ENCODE assay signal across 38 cellular contexts in the genomic region with DNA sequence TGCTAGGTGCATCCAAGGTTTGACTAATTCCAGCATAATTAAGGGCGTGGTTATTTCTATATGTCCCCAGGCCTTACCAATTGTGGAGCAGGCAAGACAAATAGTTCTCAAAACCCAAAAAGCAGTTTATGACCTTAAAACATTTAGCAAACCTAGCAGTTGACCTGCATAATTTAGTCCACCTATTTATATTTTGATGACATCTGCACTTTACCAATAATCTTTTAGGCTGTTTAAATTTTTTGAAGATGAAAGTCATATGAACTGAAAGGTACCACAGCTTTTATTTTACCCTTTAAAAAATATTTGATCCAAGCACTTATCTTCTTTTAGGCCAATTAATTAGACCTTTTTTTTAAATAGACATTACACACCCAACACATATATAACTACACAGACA. TPM values are rescaled to one million over a fixed set of nuclear protein-coding genes. Genes with fewer than 3 reads are reported as not detected.
"Had no signal": no experiment of that assay in that cellular context is flagged by ENCODE, and none has a peak within 500 bp of the region (broad histone marks: within the 10 kb centered on the region; RNA-seq: fewer than 3 reads in every experiment).

No MANE protein-coding gene starts in this region.

- H3K9me3 ChIP-seq: MG63 had no signal

- H3K27me3 ChIP-seq: MG63 had no signal

- H3K36me3 ChIP-seq: MG63 had no signal

- DNase-seq: Karpas-422, Kasumi-1, MG63, MM.1S, MV-4-11, NCI-H1048, NCI-H1092, NCI-H1092 treated with DMSO at 0.1 percent for 48 hours, NCI-H1105, NCI-H1105 treated with DMSO at 0.1 percent for 48 hours, NCI-H1417, NCI-H1417 treated with DMSO at 0.1 percent for 48 hours, NCI-H1436, NCI-H1436 treated with DMSO at 0.1 percent for 48 hours, NCI-H146, NCI-H1694, NCI-H1694 treated with DMSO at 0.1 percent for 48 hours, NCI-H187, NCI-H187 treated with DMSO at 0.1 percent for 48 hours, NCI-H1930, NCI-H2029, NCI-H2029 treated with DMSO at 0.1 percent for 48 hours, NCI-H2081, NCI-H2081 treated with DMSO at 0.1 percent for 48 hours, NCI-H2107, NCI-H2171, NCI-H2171 treated with DMSO at 0.1 percent for 48 hours, NCI-H2227 treated with DMSO at 0.1 percent for 48 hours, NCI-H226, NCI-H345, NCI-H446, NCI-H446 treated with DMSO at 0.1 percent for 48 hours, NCI-H510A, NCI-H510A treated with DMSO at 0.1 percent for 48 hours had no signal

- H3K4me3 ChIP-seq: MG63 had no signal

RNA-seq across cellular contexts. Expression of a gene that starts 9.8 kb away (rescaled TPM):
- total RNA-seq: LHCN-M2, M059J, MCF 10A, NCI-H460 had no signal

RNA-seq across cellular contexts. Expression of a gene that starts 27.6 kb away (rescaled TPM):
- total RNA-seq: MCF 10A had no signal
